8 cellular contexts compared by ENCODE assay signal in the genomic region with DNA sequence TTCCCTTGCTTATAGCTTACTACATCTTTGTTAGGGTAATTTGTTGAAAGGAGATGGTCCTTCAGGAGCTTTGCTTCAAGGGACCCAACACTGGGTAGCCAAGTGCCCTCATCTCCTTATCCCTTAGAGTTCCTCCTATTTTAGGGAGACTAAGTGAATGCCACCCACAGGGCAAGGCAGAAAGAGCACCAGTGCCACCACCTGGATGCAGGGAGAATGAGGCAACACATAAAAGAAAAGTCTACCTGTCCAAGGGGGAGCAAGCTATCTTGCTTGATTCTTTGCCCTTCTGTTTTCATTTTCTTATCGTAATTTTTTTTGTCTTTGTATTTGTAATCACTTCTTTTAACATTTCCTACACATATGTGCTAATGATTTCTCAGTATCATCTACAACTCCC.
A peak's percentile ranks its signal among the peaks of the same experiment; 100 is the strongest.
DNase-seq lines count a peak whose midpoint lies in the region; ATAC-seq and TF ChIP-seq lines count a peak whose summit lies in the region.

No MANE protein-coding gene starts in this region.

- no peak overlapping the region for H2BK15ac ChIP-seq in mesenchymal stem cell (ENCODE audit: low read depth, poor library complexity, severe bottlenecking)

- H3K4me2 ChIP-seq in mesenchymal stem cell (ENCODE audit: low read length, poor library complexity, severe bottlenecking), result no peak overlapping the region

- intact Hi-C loops in activated T-helper 2 cell treated with anti-CD3 and anti-CD28 coated beads, Interferon-gamma antibody, Interleukin-2, Interleukin-4, amounts not matched to agents 10 μg/mL and 5 μg/mL and 100 μg/mL, durations not matched to agents 14 hours and 24 hours and 36 hours (cut with micrococcal nuclease), result no loop called here

- ATAC-seq in HG03196 (IDR thresholded peaks at IDR 0.05; ENCODE audit: unreplicated experiment), result no peak

- no peak overlapping the region for H3K9ac ChIP-seq in mesenchymal stem cell (ENCODE audit: low read length)

- no CpG with 5 or more reads among the region's 1 CpG for WGBS in mesenchymal stem cell

- no peak overlapping the region for H2AFZ ChIP-seq in mesenchymal stem cell (ENCODE audit: low read depth, low read length)

- H3K36me3 Mint-ChIP-seq in activated T-helper 2 cell treated with anti-CD3 and anti-CD28 coated beads, Interferon-gamma antibody, Interleukin-2, Interleukin-4, amounts not matched to agents 10 μg/mL and 5 μg/mL and 100 μg/mL, durations not matched to agents 14 hours and 24 hours and 36 hours (ENCODE audit: low read depth), result no peaks in the 10 kb centered on the region
- no peaks in the 10 kb centered on the region for H3K36me3 Mint-ChIP-seq in activated T-cell treated with anti-CD3 and anti-CD28 coated beads, Interleukin-2, amount 50 U/mL, for 24 hours (ENCODE audit: low read depth)

- no peak overlapping the region for H4K8ac ChIP-seq in mesenchymal stem cell (ENCODE audit: low read length)

- no peaks in the 10 kb centered on the region for H3K79me1 ChIP-seq in mesenchymal stem cell (replicated peaks; ENCODE audit: low read length, poor library complexity, severe bottlenecking)

- no peaks in the 10 kb centered on the region for H3K4me1 ChIP-seq in mesenchymal stem cell (ENCODE audit: control insufficient read depth, insufficient read depth, low read depth, low read length)

- H3K14ac ChIP-seq in mesenchymal stem cell (ENCODE audit: low read length in 2 of 2), result no peak overlapping the region

- H3K27ac ChIP-seq in brain microvascular endothelial cell (no peak overlapping the region), mesenchymal stem cell (ENCODE audit: low read length, poor library complexity, severe bottlenecking) (no peak overlapping the region)

- H3K27me3 Mint-ChIP-seq in activated T-helper 2 cell treated with anti-CD3 and anti-CD28 coated beads, Interferon-gamma antibody, Interleukin-2, Interleukin-4, amounts not matched to agents 10 μg/mL and 5 μg/mL and 100 μg/mL, durations not matched to agents 14 hours and 24 hours and 36 hours (ENCODE audit: low read depth), result no peaks in the 10 kb centered on the region
- H3K27me3 Mint-ChIP-seq in activated T-cell treated with anti-CD3 and anti-CD28 coated beads, Interleukin-2, amount 50 U/mL, for 24 hours, result no peaks in the 10 kb centered on the region

- no peaks in the 10 kb centered on the region for H3K27me3 ChIP-seq in brain microvascular endothelial cell (replicated peaks)
- no peaks in the 10 kb centered on the region for H3K27me3 ChIP-seq in mesenchymal stem cell (ENCODE audit: control insufficient read depth in 1 of 2, insufficient read depth in 1 of 2, low read length in 2 of 2)

- no peak overlapping the region for H3K4ac ChIP-seq in mesenchymal stem cell (ENCODE audit: low read depth in 1 of 2, low read length in 2 of 2)

- H3K36me3 ChIP-seq in brain microvascular endothelial cell (replicated peaks), result no peaks in the 10 kb centered on the region
- H3K36me3 ChIP-seq in mesenchymal stem cell (ENCODE audit: control insufficient read depth in 1 of 2, insufficient read depth in 2 of 2, low read depth in 1 of 2, low read length in 2 of 2), result no peaks in the 10 kb centered on the region

- no peak overlapping the region for H3K18ac ChIP-seq in mesenchymal stem cell (ENCODE audit: low read depth in 1 of 2, low read length in 2 of 2)

- H3K9me3 Mint-ChIP-seq in activated T-helper 2 cell treated with anti-CD3 and anti-CD28 coated beads, Interferon-gamma antibody, Interleukin-2, Interleukin-4, amounts not matched to agents 10 μg/mL and 5 μg/mL and 100 μg/mL, durations not matched to agents 14 hours and 24 hours and 36 hours, result no peaks in the 10 kb centered on the region
- peaks cover 7% of the 10 kb centered on the region for H3K9me3 Mint-ChIP-seq in activated T-cell treated with anti-CD3 and anti-CD28 coated beads, Interleukin-2, amount 50 U/mL, for 24 hours

- no peak overlapping the region for H3K4me3 Mint-ChIP-seq in activated T-helper 2 cell treated with anti-CD3 and anti-CD28 coated beads, Interferon-gamma antibody, Interleukin-2, Interleukin-4, amounts not matched to agents 10 μg/mL and 5 μg/mL and 100 μg/mL, durations not matched to agents 14 hours and 24 hours and 36 hours (ENCODE audit: low read depth)
- no peak overlapping the region for H3K4me3 Mint-ChIP-seq in activated T-cell treated with anti-CD3 and anti-CD28 coated beads, Interleukin-2, amount 50 U/mL, for 24 hours

- H3K4me1 Mint-ChIP-seq in activated T-helper 2 cell treated with anti-CD3 and anti-CD28 coated beads, Interferon-gamma antibody, Interleukin-2, Interleukin-4, amounts not matched to agents 10 μg/mL and 5 μg/mL and 100 μg/mL, durations not matched to agents 14 hours and 24 hours and 36 hours (ENCODE audit: low read depth), result no peaks in the 10 kb centered on the region
- no peaks in the 10 kb centered on the region for H3K4me1 Mint-ChIP-seq in activated T-cell treated with anti-CD3 and anti-CD28 coated beads, Interleukin-2, amount 50 U/mL, for 24 hours (ENCODE audit: low read depth)

- H3K4me3 ChIP-seq in brain microvascular endothelial cell (ENCODE audit: low read depth, low read length) (no peak overlapping the region), mesenchymal stem cell (ENCODE audit: insufficient read depth in 1 of 2, low read depth in 1 of 2, low read length in 2 of 2) (no peak overlapping the region)

- peaks cover 4% of the 10 kb centered on the region for H3K9me3 ChIP-seq in mesenchymal stem cell (ENCODE audit: control insufficient read depth, low read length)

- H3K27ac Mint-ChIP-seq in activated T-helper 2 cell treated with anti-CD3 and anti-CD28 coated beads, Interferon-gamma antibody, Interleukin-2, Interleukin-4, amounts not matched to agents 10 μg/mL and 5 μg/mL and 100 μg/mL, durations not matched to agents 14 hours and 24 hours and 36 hours, result no peak overlapping the region
- no peak overlapping the region for H3K27ac Mint-ChIP-seq in activated T-cell treated with anti-CD3 and anti-CD28 coated beads, Interleukin-2, amount 50 U/mL, for 24 hours

- DNase-seq in EH (ENCODE audit: low read depth), result peak; percentile 61
- DNase-seq in KBM-7, result peak; percentile 62
- DNase-seq in brain microvascular endothelial cell, result peak; percentile 34
- DNase-seq in mesenchymal stem cell, result peak; percentile 9
- no peak for DNase-seq in activated T-helper 2 cell treated with anti-CD3 and anti-CD28 coated beads, Interferon-gamma antibody, Interleukin-2, Interleukin-4, amounts not matched to agents 10 μg/mL and 5 μg/mL and 100 μg/mL, durations not matched to agents 14 hours and 24 hours and 36 hours (ENCODE audit: low spot score)
- no peak for DNase-seq in activated T-cell treated with anti-CD3 and anti-CD28 coated beads, Interleukin-2, amount 50 U/mL, for 24 hours
- DNase-seq in activated T-cell treated with anti-CD3 and anti-CD28 coated beads for 4 hours, result no peak

- in situ Hi-C loops in KBM-7 (cut with MboI; ENCODE audit: low pct_unique_long_range_greater_than_20kb, low sequenced_read_pairs), result no loop called here
- in situ Hi-C loops in brain microvascular endothelial cell (cut with HindIII; ENCODE audit: low pct_ligation_motif_present, low sequenced_read_pairs), result no loop called here

- no peak overlapping the region for H3K23ac ChIP-seq in mesenchymal stem cell (ENCODE audit: low read length in 2 of 2)

- peak; percentile 79 for TF ChIP-seq CTCF in brain microvascular endothelial cell (IDR thresholded peaks at IDR 0.05; ENCODE audit: low read depth, low read length, missing control alignments)

- no peak overlapping the region for H2BK120ac ChIP-seq in mesenchymal stem cell (ENCODE audit: low read depth, low read length)

- no peak overlapping the region for H2AK5ac ChIP-seq in mesenchymal stem cell (ENCODE audit: low read length, severe bottlenecking)

- no peak overlapping the region for H2BK5ac ChIP-seq in mesenchymal stem cell (ENCODE audit: low read depth, low read length, poor library complexity, severe bottlenecking)

- no peak overlapping the region for H4K91ac ChIP-seq in mesenchymal stem cell (ENCODE audit: low read length)

- H2BK12ac ChIP-seq in mesenchymal stem cell (ENCODE audit: low read length in 2 of 2), result no peak overlapping the region

Comparison
In these comparisons a context has a peak if more than half of its experiments do, and no peak if none do; other contexts are left out.
1. DNase-seq: peak in EH (single experiment), KBM-7 (single experiment), brain microvascular endothelial cell (single experiment) and mesenchymal stem cell (single experiment); none in activated T-helper 2 cell treated with anti-CD3 and anti-CD28 coated beads, Interferon-gamma antibody, Interleukin-2, Interleukin-4, amounts not matched to agents 10 μg/mL and 5 μg/mL and 100 μg/mL, durations not matched to agents 14 hours and 24 hours and 36 hours (single experiment), activated T-cell treated with anti-CD3 and anti-CD28 coated beads, Interleukin-2, amount 50 U/mL, for 24 hours (single experiment) and activated T-cell treated with anti-CD3 and anti-CD28 coated beads for 4 hours (single experiment).